Comparison of ENCODE assay signal across 10 cellular contexts in the genomic region with DNA sequence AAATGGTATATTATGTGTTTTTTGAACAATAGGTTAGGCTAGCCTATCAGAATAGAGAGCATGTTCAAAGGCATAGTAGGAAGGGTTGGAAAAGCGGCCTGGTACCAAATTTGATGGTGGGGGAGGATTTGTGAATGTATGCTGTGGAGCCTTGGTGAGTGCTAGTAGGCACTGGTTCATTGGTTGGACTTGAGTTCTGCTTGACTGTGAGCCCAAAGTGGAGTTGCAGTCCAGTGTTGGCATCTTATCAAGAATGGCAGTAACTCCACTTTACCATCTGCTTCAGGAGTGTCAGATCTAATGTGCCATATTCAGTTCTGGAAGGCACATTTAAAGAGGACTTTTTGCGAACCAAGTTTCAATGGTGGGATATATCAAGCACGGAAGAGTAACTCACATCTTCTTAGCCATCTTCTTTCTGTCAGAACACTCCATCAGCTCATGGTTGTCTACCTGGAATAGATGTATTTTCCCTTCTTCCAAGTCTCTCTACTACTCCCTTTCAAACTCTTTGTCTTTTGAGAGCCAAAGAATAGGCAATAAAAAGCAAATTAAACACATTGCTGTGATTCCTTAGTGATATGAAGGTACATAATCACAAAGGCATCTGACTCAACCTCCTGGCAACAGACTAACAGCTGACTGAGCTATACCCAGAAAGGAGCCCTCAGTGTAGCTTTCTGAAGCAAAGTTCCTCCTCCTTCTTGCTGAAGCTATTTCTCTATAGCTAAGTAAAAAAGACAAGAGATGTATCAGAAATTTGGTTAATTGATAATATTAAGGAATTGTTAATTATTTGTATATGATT. TPM values are rescaled to one million over a fixed set of nuclear protein-coding genes. Genes with fewer than 3 reads are reported as not detected.
A peak's percentile ranks its signal among the peaks of the same experiment; 100 is the strongest.
DNase-seq lines count a peak whose midpoint lies in the region; ATAC-seq and TF ChIP-seq lines count a peak whose summit lies in the region.
"Had no signal": no experiment of that assay in that cellular context is flagged by ENCODE, and none has a peak within 500 bp of the region (broad histone marks: within the 10 kb centered on the region; RNA-seq: fewer than 3 reads in every experiment).

No MANE protein-coding gene starts in this region.

- H3K36me3 Mint-ChIP-seq in MCF 10A (ENCODE audit: insufficient read depth, unreplicated experiment), result peaks cover 5% of the 10 kb centered on the region
- H3K36me3 Mint-ChIP-seq in activated CD4-positive, alpha-beta memory T cell treated with anti-CD3 and anti-CD28 coated beads, Interleukin-2, amount 10 ng/mL, durations not matched to agents 7 days and 5 days (ENCODE audit: low read depth), result peaks cover 26% of the 10 kb centered on the region

- H3K4me3 ChIP-seq in breast epithelium (no peak overlapping the region), fibroblast of pulmonary artery (replicated peaks; ENCODE audit: low read depth, low read length) (no peak overlapping the region), tibial nerve (no peak overlapping the region), hepatocyte (no peak overlapping the region)
- H3K4me3 ChIP-seq: lung had no signal

- peak overlapping the region; percentile 91 for H3K27ac Mint-ChIP-seq in MCF 10A (ENCODE audit: low read depth, unreplicated experiment)
- peak overlapping the region; percentile 56 for H3K27ac Mint-ChIP-seq in activated CD4-positive, alpha-beta memory T cell treated with anti-CD3 and anti-CD28 coated beads, Interleukin-2, amount 10 ng/mL, durations not matched to agents 7 days and 5 days

- intact Hi-C loops in MCF 10A (cut with micrococcal nuclease) (loop anchor here (2.0 kb wide), 1 partner anchor 21 kb away; the partner anchor contains the start of gene LRRC8B), breast epithelium (cut with DNase I; ENCODE audit: low total_unique reads) (no loop called here)

- no peak for TF ChIP-seq EP300 in tibial nerve (IDR thresholded peaks at IDR 0.05)

- H3K27me3 Mint-ChIP-seq in MCF 10A (ENCODE audit: insufficient read depth, unreplicated experiment), result no peaks in the 10 kb centered on the region
- H3K27me3 Mint-ChIP-seq in activated CD4-positive, alpha-beta memory T cell treated with anti-CD3 and anti-CD28 coated beads, Interleukin-2, amount 10 ng/mL, durations not matched to agents 7 days and 5 days, result no peaks in the 10 kb centered on the region

- TF ChIP-seq POLR2A in breast epithelium (IDR thresholded peaks at IDR 0.05) (no peak), tibial nerve (IDR thresholded peaks at IDR 0.05) (no peak)

- no peak for ATAC-seq in HG03457 (IDR thresholded peaks at IDR 0.05; ENCODE audit: unreplicated experiment)

- no peaks in the 10 kb centered on the region for H3K9me2 ChIP-seq in hepatocyte (replicated peaks; ENCODE audit: insufficient read depth)

- no peaks in the 10 kb centered on the region for H3K9me3 ChIP-seq in breast epithelium
- H3K9me3 ChIP-seq in tibial nerve, result no peaks in the 10 kb centered on the region
- no peaks in the 10 kb centered on the region for H3K9me3 ChIP-seq in hepatocyte (ENCODE audit: low read depth)

- POLR2A ChIA-PET in MCF 10A (lab: Yijun Ruan, JAX), result interaction anchor here (0.6 to 1.6 kb wide), 10 partner anchors 9 to 525 kb away, joined by 3 to 8 read pairs (median 4); no protein-coding TSS in a partner anchor
- POLR2A ChIA-PET in activated CD4-positive, alpha-beta memory T cell treated with anti-CD3 and anti-CD28 coated beads, Interleukin-2, amount 10 ng/mL, durations not matched to agents 7 days and 5 days (lab: Charles Lee), result interaction anchor here (0.6 to 1.7 kb wide), 8 partner anchors 9 to 419 kb away, joined by 3 to 4 read pairs (median 3); partner anchors contain the start of gene LRRC8C

- H3K9me3 Mint-ChIP-seq in MCF 10A (ENCODE audit: unreplicated experiment), result no peaks in the 10 kb centered on the region
- no peaks in the 10 kb centered on the region for H3K9me3 Mint-ChIP-seq in activated CD4-positive, alpha-beta memory T cell treated with anti-CD3 and anti-CD28 coated beads, Interleukin-2, amount 10 ng/mL, durations not matched to agents 7 days and 5 days

- H3K4me2 ChIP-seq in hepatocyte, result no peak overlapping the region

- no TSS peak for BruUV-seq in MCF 10A (replicated peaks; lab: Mats Ljungman, UMichigan)

- no peaks in the 10 kb centered on the region for H3K27me3 ChIP-seq in breast epithelium
- H3K27me3 ChIP-seq in tibial nerve, result no peaks in the 10 kb centered on the region
- H3K27me3 ChIP-seq in hepatocyte, result no peaks in the 10 kb centered on the region

- H3K4me1 Mint-ChIP-seq in MCF 10A (ENCODE audit: insufficient read depth, unreplicated experiment), result peaks cover 34% of the 10 kb centered on the region
- H3K4me1 Mint-ChIP-seq in activated CD4-positive, alpha-beta memory T cell treated with anti-CD3 and anti-CD28 coated beads, Interleukin-2, amount 10 ng/mL, durations not matched to agents 7 days and 5 days, result peaks cover 43% of the 10 kb centered on the region

- peaks cover 10% of the 10 kb centered on the region for H3K79me2 ChIP-seq in hepatocyte

- CTCF ChIA-PET in MCF 10A (lab: Yijun Ruan, JAX), result interaction anchor here (0.6 to 1.0 kb wide), 6 partner anchors 27 to 443 kb away, joined by 3 to 5 read pairs (median 4); no protein-coding TSS in a partner anchor
- CTCF ChIA-PET in activated CD4-positive, alpha-beta memory T cell treated with anti-CD3 and anti-CD28 coated beads, Interleukin-2, amount 10 ng/mL, durations not matched to agents 7 days and 5 days (lab: Charles Lee), result interaction anchor here (0.6 to 1.4 kb wide), 2 partner anchors 10 to 62 kb away, joined by 3 to 4 read pairs; no protein-coding TSS in a partner anchor

- no peaks in the 10 kb centered on the region for H4K20me1 ChIP-seq in hepatocyte (ENCODE audit: insufficient read depth, poor library complexity, severe bottlenecking)

- TF ChIP-seq CTCF in MCF 10A (IDR thresholded peaks at IDR 0.05; ENCODE audit: unreplicated experiment) (no peak), breast epithelium (IDR thresholded peaks at IDR 0.05) (no peak), fibroblast of pulmonary artery (IDR thresholded peaks at IDR 0.05; ENCODE audit: low read length, missing control alignments) (no peak), tibial nerve (IDR thresholded peaks at IDR 0.05) (no peak), hepatocyte (IDR thresholded peaks at IDR 0.05; ENCODE audit: poor library complexity) (no peak)

- no peaks in the 10 kb centered on the region for H3K4me1 ChIP-seq in breast epithelium
- peaks cover 0 to 66% (median 28%) of the 10 kb centered on the region in 4 donors for H3K4me1 ChIP-seq in tibial nerve
- no peaks in the 10 kb centered on the region for H3K4me1 ChIP-seq in hepatocyte (ENCODE audit: insufficient read depth)

- H3K36me3 ChIP-seq in breast epithelium, result no peaks in the 10 kb centered on the region
- H3K36me3 ChIP-seq in tibial nerve, result no peaks in the 10 kb centered on the region
- H3K36me3 ChIP-seq in hepatocyte (replicated peaks; ENCODE audit: insufficient read depth, low read depth), result no peaks in the 10 kb centered on the region

- DNase-seq in MCF 10A (ENCODE audit: unreplicated experiment) (peak; percentile 28), breast epithelium (ENCODE audit: low spot score in 2 of 2) (no peak), fibroblast of pulmonary artery (ENCODE audit: low read depth) (peak; percentile 58), tibial nerve (ENCODE audit: low spot score in 2 of 2) (no peak), GM03348 (ENCODE audit: low spot score) (no peak), hepatocyte (ENCODE audit: low spot score) (no peak)
- DNase-seq in activated CD4-positive, alpha-beta memory T cell treated with anti-CD3 and anti-CD28 coated beads, Interleukin-2, amount 10 ng/mL, durations not matched to agents 7 days and 5 days, result no peak
- DNase-seq: NCI-H1930 had no signal

- H2AFZ ChIP-seq in hepatocyte, result no peak overlapping the region

- H3K27ac ChIP-seq in breast epithelium (no peak overlapping the region), tibial nerve (peak overlapping the region in 3 of 4 donors; percentile 36 to 78 (median 63)), hepatocyte (no peak overlapping the region)

- no peak overlapping the region for H3K4me3 Mint-ChIP-seq in MCF 10A (ENCODE audit: unreplicated experiment)
- H3K4me3 Mint-ChIP-seq in activated CD4-positive, alpha-beta memory T cell treated with anti-CD3 and anti-CD28 coated beads, Interleukin-2, amount 10 ng/mL, durations not matched to agents 7 days and 5 days, result no peak overlapping the region

- 95% methylated on average over 3 of the region's 3 CpGs for WGBS in tibial nerve, 2 donors
- 100% methylated on average over 3 of the region's 3 CpGs for WGBS in hepatocyte (ENCODE audit: low lambda C conversion rate, missing lambda C conversion rate)

RNA-seq across cellular contexts. Expression of gene LRRC8B, which starts 21.7 kb away (rescaled TPM):
- total RNA-seq in MCF 10A (2022) (7.0 and 9.7 TPM in 2 replicates), breast epithelium (10 to 100 TPM; 11.5 to 25.3 (median 12.3) TPM), tibial nerve (10 to 100 TPM; 27.1 to 48.0 (median 35.1) TPM), hepatocyte (5.1 and 9.5 TPM in 2 replicates)
- total RNA-seq in activated CD4-positive, alpha-beta memory T cell treated with anti-CD3 and anti-CD28 coated beads, Interleukin-2, amount 10 ng/mL, durations not matched to agents 7 days and 5 days, result 10 to 100 TPM; 21.3 to 21.7 TPM
- polyA plus RNA-seq in hepatocyte, result 1.7 and 4.6 TPM in 2 replicates

Comparison
In these comparisons a context has a peak if more than half of its experiments do, and no peak if none do; other contexts are left out.
1. DNase-seq: peak in MCF 10A (single experiment) and fibroblast of pulmonary artery (single experiment); none in breast epithelium (0 of 2), activated CD4-positive, alpha-beta memory T cell treated with anti-CD3 and anti-CD28 coated beads, Interleukin-2, amount 10 ng/mL, durations not matched to agents 7 days and 5 days (single experiment), tibial nerve (0 of 2), GM03348 (single experiment) and hepatocyte (single experiment).
2. H3K27ac ChIP-seq: peak in tibial nerve (3 of 4); none in breast epithelium (0 of 2) and hepatocyte (single experiment).